In genomic region chr6:44636576-44637248, GRCh38 we compare ENCODE assay signal across 22 cellular contexts.
DNase-seq lines count a peak whose midpoint lies in the region.
"Had no signal": no experiment of that assay in that cellular context is flagged by ENCODE, and none has a peak within 500 bp of the region (broad histone marks: within the 10 kb centered on the region; RNA-seq: fewer than 3 reads in every experiment).

No MANE protein-coding gene starts in this region.

- no peak overlapping the region for H2AFZ ChIP-seq in trophoblast cell (ENCODE audit: insufficient read depth, low read length, poor library complexity)
- H2AFZ ChIP-seq: GM23248, PC-9 had no signal

- H2BK5ac ChIP-seq in trophoblast cell (ENCODE audit: low read depth, low read length, poor library complexity): no peak overlapping the region

- H3K79me1 ChIP-seq in trophoblast cell (ENCODE audit: low read length): peaks cover 3% of the 10 kb centered on the region

- no peak overlapping the region for H3K4me2 ChIP-seq in trophoblast cell (ENCODE audit: low read length)
- H3K4me2 ChIP-seq: BLaER1 treated with 17β-estradiol and CSF1 and Interleukin-3, amounts not matched to agents 10 nM and 100 nM; PC-9 had no signal

- no peaks in the 10 kb centered on the region for H3K9me3 ChIP-seq in trophoblast cell (ENCODE audit: insufficient read depth, low read depth, low read length)
- H3K9me3 ChIP-seq: HAP-1 had no signal

- H2BK12ac ChIP-seq in trophoblast cell (ENCODE audit: low read length): peak overlapping the region; percentile 11

- no peak overlapping the region for H3K14ac ChIP-seq in trophoblast cell (ENCODE audit: low read length)

- no peak overlapping the region for H3K4me3 ChIP-seq in trophoblast cell (ENCODE audit: low read depth, low read length)
- H3K4me3 ChIP-seq: BLaER1 treated with 17β-estradiol and CSF1 and Interleukin-3, amounts not matched to agents 10 nM and 100 nM; GM23248; HAP-1; PC-9 had no signal

- no peak overlapping the region for H4K12ac ChIP-seq in trophoblast cell (ENCODE audit: low read depth, low read length)

- peak; percentile 86 for DNase-seq in G401 (ENCODE audit: low spot score)
- DNase-seq in NCI-H446 (lab: John Stamatoyannopoulos, UW): peak; percentile 35 to 81
- peak; percentile 79 for DNase-seq in cerebellum (ENCODE audit: low spot score)
- no peak for DNase-seq in trophoblast cell
- DNase-seq in stimulated activated CD4-positive, alpha-beta T cell treated with anti-CD3 and anti-CD28 coated beads, Interleukin-15, amount 100 ng/mL, for 24 hours: no peak
- no peak for DNase-seq in NCI-H1930 (lab: John Stamatoyannopoulos, UW)
- no peak for DNase-seq in amniotic stem cell (lab: John Stamatoyannopoulos, UW)
- DNase-seq: AML-193; CD4-positive, alpha-beta memory T cell; COR-L47; DMS53; GM23248; HFFc6; NCI-H1092; NCI-H1436; NCI-H187; NCI-H2171 treated with DMSO at 0.1 percent for 48 hours; NCI-H526 treated with DMSO at 0.1 percent for 48 hours; PC-9 had no signal

- H2BK120ac ChIP-seq in trophoblast cell (ENCODE audit: insufficient read depth, low read length, poor library complexity): no peak overlapping the region

- H3K27me3 ChIP-seq in trophoblast cell (ENCODE audit: insufficient read depth, low read length): no peaks in the 10 kb centered on the region
- H3K27me3 ChIP-seq: BLaER1 treated with 17β-estradiol and CSF1 and Interleukin-3, amounts not matched to agents 10 nM and 100 nM had no signal

- H2AK5ac ChIP-seq in trophoblast cell (ENCODE audit: low read length): peak overlapping the region; percentile 26

- no CpG with 5 or more reads among the region's 13 CpGs for WGBS in trophoblast cell (ENCODE audit: extremely low coverage, insufficient coverage, insufficient read length)

- no peaks in the 10 kb centered on the region for H3K36me3 ChIP-seq in trophoblast cell (ENCODE audit: control insufficient read depth in 1 of 2, insufficient read depth in 2 of 2, low read length in 2 of 2)
- H3K36me3 ChIP-seq: BLaER1 treated with 17β-estradiol and CSF1 and Interleukin-3, amounts not matched to agents 10 nM and 100 nM; HAP-1 had no signal

- in situ Hi-C loops in G401 (cut with HindIII; ENCODE audit: low sequenced_read_pairs): no loop called here

- no peak overlapping the region for H3K23ac ChIP-seq in trophoblast cell (ENCODE audit: low read length)

- no peak overlapping the region for H4K91ac ChIP-seq in trophoblast cell (ENCODE audit: low read depth, low read length)

- H3K4ac ChIP-seq in trophoblast cell (ENCODE audit: low read depth, low read length): no peak overlapping the region

- no peaks in the 10 kb centered on the region for H3K79me2 ChIP-seq in trophoblast cell (ENCODE audit: control insufficient read depth, insufficient read depth, low read length, poor library complexity)

- no peak overlapping the region for H3K9ac ChIP-seq in trophoblast cell (ENCODE audit: low read length)
- H3K9ac ChIP-seq: BLaER1 treated with 17β-estradiol and CSF1 and Interleukin-3, amounts not matched to agents 10 nM and 100 nM; GM23248 had no signal

- no peak overlapping the region for H3K27ac ChIP-seq in trophoblast cell (ENCODE audit: low read depth, low read length)
- H3K27ac ChIP-seq: BLaER1 treated with 17β-estradiol and CSF1 and Interleukin-3, amounts not matched to agents 10 nM and 100 nM; GM23248; HL-60; PC-9 had no signal

- no peak overlapping the region for H4K8ac ChIP-seq in trophoblast cell (ENCODE audit: low read depth, low read length)

- no peak overlapping the region for H3K18ac ChIP-seq in trophoblast cell (ENCODE audit: low read length)

- H3K4me1 ChIP-seq in trophoblast cell (ENCODE audit: control insufficient read depth in 1 of 2, insufficient read depth in 2 of 2, low read length in 2 of 2): no peaks in the 10 kb centered on the region
- H3K4me1 ChIP-seq: HAP-1 had no signal

Comparison
In these comparisons a context has a peak if more than half of its experiments do, and no peak if none do; other contexts are left out.
1. DNase-seq: peak in G401 (single experiment), NCI-H446 (2 of 2) and cerebellum (single experiment); none in trophoblast cell (0 of 2), stimulated activated CD4-positive, alpha-beta T cell treated with anti-CD3 and anti-CD28 coated beads, Interleukin-15, amount 100 ng/mL, for 24 hours (single experiment), NCI-H1930 (0 of 2) and amniotic stem cell (single experiment).